ENCODE assay signal across 10 cellular contexts in the genomic region with DNA sequence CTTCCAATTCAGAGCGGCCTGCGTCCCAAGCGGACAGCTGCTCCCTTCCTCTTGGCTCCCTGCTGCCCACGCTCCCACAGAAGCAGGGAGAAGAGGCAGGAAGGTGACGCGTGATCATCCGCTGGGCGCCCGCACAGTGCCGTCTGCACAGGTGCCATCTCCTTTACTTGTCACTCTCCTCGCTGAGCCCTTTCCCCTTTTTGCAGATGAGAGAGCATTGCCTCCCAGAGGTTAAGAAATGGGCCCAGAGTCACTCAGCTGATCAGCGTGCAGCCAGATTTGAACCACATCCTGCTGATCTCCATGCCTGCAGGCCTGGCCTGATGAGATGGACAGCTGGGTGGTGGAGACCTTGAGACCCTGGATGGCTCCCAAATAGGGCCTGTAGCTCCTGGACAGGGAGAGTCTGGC.
DNase-seq lines count a peak whose midpoint lies in the region; ATAC-seq and TF ChIP-seq lines count a peak whose summit lies in the region.
"Had no signal": no experiment of that assay in that cellular context is flagged by ENCODE, and none has a peak within 500 bp of the region (broad histone marks: within the 10 kb centered on the region; RNA-seq: fewer than 3 reads in every experiment).

No MANE protein-coding gene starts in this region.

- in situ Hi-C loops in KBM-7 (cut with MboI; ENCODE audit: low pct_unique_long_range_greater_than_20kb, low sequenced_read_pairs): no loop called here

- H3K4me1 Mint-ChIP-seq in CD14-positive monocyte: peaks cover 100% of the 10 kb centered on the region
- peaks cover 100% of the 10 kb centered on the region for H3K4me1 Mint-ChIP-seq in activated T-cell treated with anti-CD3 and anti-CD28 coated beads, Interleukin-2, amount 50 U/mL, for 72 hours (ENCODE audit: low read depth)

- no peaks in the 10 kb centered on the region for H3K27me3 ChIP-seq in muscle layer of duodenum (ENCODE audit: low read depth, low read length)
- H3K27me3 ChIP-seq: testis had no signal

- peak overlapping the region; percentile 83 to 93 (median 92) for H3K27ac Mint-ChIP-seq in CD14-positive monocyte
- H3K27ac Mint-ChIP-seq in activated T-cell treated with anti-CD3 and anti-CD28 coated beads, Interleukin-2, amount 50 U/mL, for 72 hours: peak overlapping the region; percentile 87

- peak overlapping the region; percentile 74 for H3K27ac ChIP-seq in muscle layer of duodenum (ENCODE audit: low read length)

- H3K4me3 Mint-ChIP-seq in CD14-positive monocyte: peak overlapping the region; percentile 24 to 57
- peak overlapping the region; percentile 88 to 90 for H3K4me3 Mint-ChIP-seq in activated T-cell treated with anti-CD3 and anti-CD28 coated beads, Interleukin-2, amount 50 U/mL, for 72 hours

- H3K27me3 Mint-ChIP-seq in CD14-positive monocyte (ENCODE audit: low read depth in 3 of 3): peaks cover 0 to 2% (median 2%) of the 10 kb centered on the region in 3 donors
- no peaks in the 10 kb centered on the region for H3K27me3 Mint-ChIP-seq in activated T-cell treated with anti-CD3 and anti-CD28 coated beads, Interleukin-2, amount 50 U/mL, for 72 hours (ENCODE audit: low read depth)

- peaks cover 56 to 86% of the 10 kb centered on the region in 2 donors for H3K4me1 ChIP-seq in muscle layer of duodenum (ENCODE audit: control insufficient read depth in 1 of 2, insufficient read depth in 2 of 2, low read length in 2 of 2)

- H3K9me3 ChIP-seq in muscle layer of duodenum (ENCODE audit: control insufficient read depth in 1 of 2, low read length in 2 of 2): no peaks in the 10 kb centered on the region
- H3K9me3 ChIP-seq: testis had no signal

- DNase-seq in CD14-positive monocyte (ENCODE audit: low spot score) (no peak), KBM-7 (peak; percentile 30), ureter (ENCODE audit: low spot score) (no peak), DMS53 treated with DMSO at 0.1 percent for 48 hours (lab: John Stamatoyannopoulos, UW; ENCODE audit: unreplicated experiment) (no peak), foreskin fibroblast (no peak)
- peak in 1 of 2 donors; percentile 43 for DNase-seq in activated T-cell treated with anti-CD3 and anti-CD28 coated beads, Interleukin-2, amount 50 U/mL, for 72 hours
- DNase-seq: testis had no signal

- H3K36me3 ChIP-seq in muscle layer of duodenum (ENCODE audit: control insufficient read depth in 1 of 2, insufficient read depth in 2 of 2, low read length in 2 of 2): no peaks in the 10 kb centered on the region

- H3K9me3 Mint-ChIP-seq in CD14-positive monocyte: no peaks in the 10 kb centered on the region
- no peaks in the 10 kb centered on the region for H3K9me3 Mint-ChIP-seq in activated T-cell treated with anti-CD3 and anti-CD28 coated beads, Interleukin-2, amount 50 U/mL, for 72 hours

- H3K36me3 Mint-ChIP-seq in CD14-positive monocyte: peaks cover 6 to 27% of the 10 kb centered on the region in 2 donors
- peaks cover 1 to 5% of the 10 kb centered on the region in 2 donors for H3K36me3 Mint-ChIP-seq in activated T-cell treated with anti-CD3 and anti-CD28 coated beads, Interleukin-2, amount 50 U/mL, for 72 hours (ENCODE audit: insufficient read depth in 2 of 2)

- intact Hi-C loops in CD14-positive monocyte (cut with micrococcal nuclease): loop anchor here in 1 of 2 donors (5.0 kb wide), 1 partner anchor 33 kb away; no protein-coding TSS in a partner anchor

- TF ChIP-seq CTCF in CD14-positive monocyte (IDR thresholded peaks at IDR 0.05): no peak
- TF ChIP-seq CTCF in foreskin fibroblast (IDR thresholded peaks at IDR 0.05; ENCODE audit: low read depth, low read length): no peak

- H3K4me3 ChIP-seq in muscle layer of duodenum (ENCODE audit: low read depth in 1 of 2, low read length in 2 of 2) (no peak overlapping the region), foreskin fibroblast (ENCODE audit: low read depth in 1 of 2, low read length in 2 of 2) (no peak overlapping the region)
- H3K4me3 ChIP-seq: lung, testis had no signal

- ATAC-seq in activated T-cell treated with anti-CD3 and anti-CD28 coated beads, Interleukin-2, amount 50 U/mL, for 72 hours (replicated peaks in 1 of 2): peak in 1 of 2 donors; percentile 1
- no peak for ATAC-seq in HG02571 (IDR thresholded peaks at IDR 0.05; ENCODE audit: unreplicated experiment)
